8 cellular contexts compared by ENCODE assay signal in genomic region chr9:89605181-89606048, GRCh38. TPM values are rescaled to one million over a fixed set of nuclear protein-coding genes. Genes with fewer than 3 reads are reported as not detected.
DNase-seq lines count a peak whose midpoint lies in the region; TF ChIP-seq lines count a peak whose summit lies in the region.

No MANE protein-coding gene starts in this region.

- TF ChIP-seq POLR2A in adrenal gland (IDR thresholded peaks at IDR 0.05) (no peak), uterus (IDR thresholded peaks at IDR 0.05) (no peak)

- TF ChIP-seq CTCF in adrenal gland (IDR thresholded peaks at IDR 0.05) (peak in 1 of 6 experiments; percentile 46), left ventricle myocardium inferior (IDR thresholded peaks at IDR 0.05; ENCODE audit: borderline replicate concordance) (no peak), parathyroid adenoma (IDR thresholded peaks at IDR 0.05) (no peak), uterus (IDR thresholded peaks at IDR 0.05) (no peak)

- H3K79me2 ChIP-seq in GM23248 (ENCODE audit: insufficient read depth) (no peaks in the 10 kb centered on the region), parathyroid adenoma (peaks cover 3% of the 10 kb centered on the region)

- no peaks in the 10 kb centered on the region for H4K20me1 ChIP-seq in GM23248 (ENCODE audit: insufficient read depth)

- WGBS in GM23248 (ENCODE audit: low coverage in 1 of 2, low lambda C conversion rate in 2 of 2, missing lambda C conversion rate in 2 of 2), 2 experiments, result 1 to 3% methylated on average over 65 to 69 of the region's 85 CpGs
- WGBS in adrenal gland, 4 donors, result 0 to 2% (median 1%) methylated on average over 8 to 85 of the region's 85 CpGs

- H3K36me3 ChIP-seq in GM23248 (ENCODE audit: low read depth) (no peaks in the 10 kb centered on the region), adrenal gland (replicated peaks in 1 of 2) (peaks cover 0 to 10% of the 10 kb centered on the region in 2 donors), left ventricle myocardium inferior (peaks cover 7% of the 10 kb centered on the region), parathyroid adenoma (ENCODE audit: control insufficient read depth, insufficient read depth, low read length) (no peaks in the 10 kb centered on the region), uterus (no peaks in the 10 kb centered on the region)

- peaks cover 13% of the 10 kb centered on the region for H3F3A ChIP-seq in GM23248 (ENCODE audit: insufficient read depth)

- H3K9me3 ChIP-seq in GM23248 (ENCODE audit: low read depth) (no peaks in the 10 kb centered on the region), adrenal gland (replicated peaks in 1 of 3) (no peaks in the 10 kb centered on the region), left ventricle myocardium inferior (replicated peaks) (no peaks in the 10 kb centered on the region), parathyroid adenoma (ENCODE audit: control insufficient read depth, low read length) (no peaks in the 10 kb centered on the region), uterus (no peaks in the 10 kb centered on the region)

- H3K4me1 ChIP-seq in GM23248 (ENCODE audit: insufficient read depth) (peaks cover 25% of the 10 kb centered on the region; the same call in 1 of the 2 replicates), adrenal gland (replicated peaks in 1 of 2) (peaks cover 18 to 35% of the 10 kb centered on the region in 2 donors), left ventricle myocardium inferior (peaks cover 46% of the 10 kb centered on the region), parathyroid adenoma (no peaks in the 10 kb centered on the region), uterus (peaks cover 0 to 10% of the 10 kb centered on the region in 2 donors)

- H2AFZ ChIP-seq in GM23248, result peak overlapping the region; percentile 83
- peak overlapping the region; percentile 53 for H2AFZ ChIP-seq in parathyroid adenoma

- peak overlapping the region; percentile 71 for H3K4me2 ChIP-seq in GM23248 (ENCODE audit: unreplicated experiment)
- H3K4me2 ChIP-seq in parathyroid adenoma (ENCODE audit: low read length), result peak overlapping the region; percentile 71

- peak overlapping the region; percentile 69 for H3K9ac ChIP-seq in GM23248
- peak overlapping the region; percentile 95 for H3K9ac ChIP-seq in parathyroid adenoma

- H3K27me3 ChIP-seq in GM23248 (replicated peaks; ENCODE audit: insufficient read depth) (no peaks in the 10 kb centered on the region), adrenal gland (no peaks in the 10 kb centered on the region), left ventricle myocardium inferior (ENCODE audit: low read depth) (no peaks in the 10 kb centered on the region), parathyroid adenoma (ENCODE audit: control insufficient read depth, insufficient read depth, low read length) (no peaks in the 10 kb centered on the region), uterus (no peaks in the 10 kb centered on the region)

- intact Hi-C loops in adrenal gland (cut with DNase I), result loop anchor here (5.0 to 10.0 kb wide), 3 partner anchors 199 to 389 kb away; no protein-coding TSS in a partner anchor
- intact Hi-C loops in left ventricle myocardium inferior (cut with micrococcal nuclease), result loop anchor here (10.0 kb wide), 2 partner anchors 59 to 319 kb away; no protein-coding TSS in a partner anchor
- intact Hi-C loops in uterus (cut with DNase I; ENCODE audit: low total_unique reads), result loop anchor here (10.0 kb wide), 1 partner anchor 49 kb away; no protein-coding TSS in a partner anchor

- DNase-seq in 8988T, result peak; percentile 36
- DNase-seq in GM23248, result peak; percentile 89
- DNase-seq in SW480 (ENCODE audit: low spot score), result peak; percentile 46
- peak; percentile 54 to 81 (median 67) for DNase-seq in adrenal gland
- peak; percentile 69 for DNase-seq in left ventricle myocardium inferior
- peak; percentile 59 to 67 for DNase-seq in uterus
- no peak for DNase-seq in HPDE6-E6E7 (ENCODE audit: extremely low spot score)

- H3K4me3 ChIP-seq in GM23248 (peak overlapping the region; percentile 63), adrenal gland (peak overlapping the region; percentile 64 to 95 (median 80)), left ventricle myocardium inferior (peak overlapping the region; percentile 76), parathyroid adenoma (ENCODE audit: low read depth, low read length) (peak overlapping the region; percentile 91), uterus (peak overlapping the region; percentile 60 to 86)

- peak overlapping the region; percentile 58 for H3K27ac ChIP-seq in GM23248
- H3K27ac ChIP-seq in adrenal gland, result peak overlapping the region; percentile 66 to 99 (median 96)
- H3K27ac ChIP-seq in left ventricle myocardium inferior (replicated peaks), result peak overlapping the region; percentile 93
- peak overlapping the region; percentile 99 for H3K27ac ChIP-seq in parathyroid adenoma
- peak overlapping the region; percentile 91 to 92 for H3K27ac ChIP-seq in uterus

- in situ Hi-C loops in GM23248 (cut with MboI), result no loop called here

- no peaks in the 10 kb centered on the region for H3K9me2 ChIP-seq in GM23248 (ENCODE audit: insufficient read depth)

RNA-seq across cellular contexts. Expression of gene GADD45G, which starts 0.6 kb away (rescaled TPM):
- total RNA-seq in GM23248 (2014; rRNA removed; shearing (Covaris generic)), result 0.54 TPM in 1 of 2 replicates, not detected in the other
- polyA plus RNA-seq in GM23248 (2016; fragmentation: Nextera tagmentation; extraction: Ambion mirVana) (1.0 and 1.2 TPM in 2 replicates), adrenal gland (100 to 1,000 TPM in 2 of 3 donors, 1 to 10 TPM in 1; 3.3 to 294 (median 190) TPM)
- total RNA-seq in adrenal gland (100 to 1,000 TPM in 4 of 8 donors, 10 to 100 TPM in 4; 33.7 to 180 (median 93.3) TPM), left ventricle myocardium inferior (44.5 TPM), uterus (10 to 100 TPM in 3 of 4 donors, under 1 TPM in 1; 0.88 to 91.2 (median 15.3) TPM)
